In the genomic region with DNA sequence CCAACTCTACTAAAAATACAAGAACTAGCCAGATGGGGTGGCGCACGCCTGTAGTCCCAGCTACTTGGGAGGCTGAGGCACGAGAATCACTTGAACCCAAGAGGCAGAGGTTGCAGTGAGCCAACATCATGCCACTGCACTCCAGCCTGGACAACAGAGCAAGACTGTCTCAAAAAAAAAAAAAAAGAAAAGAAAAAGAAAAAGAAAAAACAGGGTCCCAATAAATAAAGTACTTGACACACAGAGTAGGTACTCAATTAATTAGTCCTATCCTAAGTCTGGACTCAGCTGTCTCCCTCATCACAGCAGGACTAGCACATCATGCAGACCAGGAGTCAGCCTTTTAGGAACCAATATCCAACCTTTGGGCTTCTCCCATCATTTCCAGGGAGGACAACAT, we compare ENCODE assay signal across 10 cellular contexts. TPM values are rescaled to one million over a fixed set of nuclear protein-coding genes. Genes with fewer than 3 reads are reported as not detected.
DNase-seq lines count a peak whose midpoint lies in the region; ATAC-seq and TF ChIP-seq lines count a peak whose summit lies in the region.
"Not testable (repeated sequence)": the region's sequence is repeated elsewhere in the genome, so short reads cannot be mapped to it uniquely, and the experiment has no call there.
"Had no signal": no experiment of that assay in that cellular context is flagged by ENCODE, and none has a peak within 500 bp of the region (broad histone marks: within the 10 kb centered on the region; RNA-seq: fewer than 3 reads in every experiment).

No MANE protein-coding gene starts in this region.

- not testable (repeated sequence) for H3K27me3 ChIP-seq in CD8-positive, alpha-beta memory T cell (ENCODE audit: insufficient read depth, low read length, poor library complexity, severe bottlenecking); KMS-11 (ENCODE audit: insufficient read depth, low read depth); SK-N-SH (ENCODE audit: insufficient read depth); endodermal cell (ENCODE audit: control insufficient read depth, insufficient read depth, low read length, poor library complexity, severe bottlenecking)

- H3K4me2 ChIP-seq in KMS-11 (peak overlapping the region; percentile 88), SK-N-SH (peak overlapping the region; percentile 87; the same call in 1 of the 2 replicates)

- not testable (repeated sequence) for H3K27ac ChIP-seq in CD8-positive, alpha-beta memory T cell (ENCODE audit: low read depth, low read length); KMS-11; SK-N-SH (ENCODE audit: low read depth in 2 of 2, low read length in 1 of 2); endodermal cell (ENCODE audit: low read depth, low read length)

- 0 out of 2 replicates have a peak, but pooled peaks cover 14% of the 10 kb centered on the region for H4K20me1 ChIP-seq in KMS-11 (ENCODE audit: insufficient read depth)
- H4K20me1 ChIP-seq in SK-N-SH (ENCODE audit: insufficient read depth), result peaks cover 23% of the 10 kb centered on the region

- H3K4me1 Mint-ChIP-seq in CD8-positive, alpha-beta memory T cell, result peaks cover 32 to 40% (median 36%) of the 10 kb centered on the region in 3 donors
- H3K4me1 Mint-ChIP-seq in activated CD8-positive, alpha-beta T cell treated with anti-CD3 and anti-CD28 coated beads for 36 hours (ENCODE audit: low read depth), result peaks cover 23% of the 10 kb centered on the region
- H3K4me1 Mint-ChIP-seq in endodermal cell; type B pancreatic cell (ENCODE audit: unreplicated experiment): not testable (repeated sequence)
- H3K4me1 Mint-ChIP-seq in naive thymus-derived CD8-positive, alpha-beta T cell, result peaks cover 13 to 38% (median 34%) of the 10 kb centered on the region in 4 donors

- 97% methylated on average over 3 of the region's 3 CpGs for WGBS in SK-N-SH (ENCODE audit: low lambda C conversion rate)
- WGBS in endodermal cell (ENCODE audit: insufficient coverage in 1 of 2, insufficient read length in 1 of 2), 2 experiments, result 83% methylated on average over 2 of the region's 3 CpGs; no CpG with 5 or more reads in 1 of the 2 experiments

- peaks cover 20% of the 10 kb centered on the region for H3K4me1 ChIP-seq in CD8-positive, alpha-beta memory T cell (ENCODE audit: insufficient read depth, low read length)
- H3K4me1 ChIP-seq in KMS-11 (ENCODE audit: low read depth, poor library complexity, severe bottlenecking) (peaks cover 18% of the 10 kb centered on the region), SK-N-SH (ENCODE audit: control insufficient read depth in 1 of 2, insufficient read depth in 2 of 2, low read depth in 1 of 2, low read length in 1 of 2) (peaks cover 5 to 14% of the 10 kb centered on the region in 2 experiments; a peak in 2 of 4 replicates)
- H3K4me1 ChIP-seq in endodermal cell (ENCODE audit: control insufficient read depth, insufficient read depth, low read length), result not testable (repeated sequence)

- H3K4me3 ChIP-seq in CD8-positive, alpha-beta memory T cell (ENCODE audit: low read length); KMS-11 (IDR thresholded peaks at IDR 0.05; ENCODE audit: insufficient read depth, low read depth, low read length); SK-N-SH (ENCODE audit: low read depth in 2 of 2, low read length in 1 of 2): not testable (repeated sequence)
- peak overlapping the region; percentile 85 for H3K4me3 ChIP-seq in endodermal cell (ENCODE audit: low read length)

- TF ChIP-seq RAD21 in SK-N-SH (IDR thresholded peaks at IDR 0.05; ENCODE audit: low read length), result not testable (repeated sequence)

- not testable (repeated sequence) for H3K27me3 Mint-ChIP-seq in CD8-positive, alpha-beta memory T cell; activated CD8-positive, alpha-beta T cell treated with anti-CD3 and anti-CD28 coated beads for 36 hours; endodermal cell (ENCODE audit: insufficient read depth); naive thymus-derived CD8-positive, alpha-beta T cell; type B pancreatic cell

- H2AFZ ChIP-seq in KMS-11 (ENCODE audit: low read depth); SK-N-SH (ENCODE audit: low read depth): not testable (repeated sequence)

- H3K9me3 ChIP-seq in CD8-positive, alpha-beta memory T cell (ENCODE audit: low read length); SK-N-SH; endodermal cell (ENCODE audit: control insufficient read depth, low read length): not testable (repeated sequence)

- not testable (repeated sequence) for ATAC-seq in activated CD8-positive, alpha-beta T cell treated with anti-CD3 and anti-CD28 coated beads for 36 hours; activated naive CD4-positive, alpha-beta T cell treated with anti-CD3 and anti-CD28 coated beads, Interleukin-2, amount 50 U/mL, for 72 hours; naive thymus-derived CD8-positive, alpha-beta T cell

- not testable (repeated sequence) for H3K36me3 ChIP-seq in CD8-positive, alpha-beta memory T cell (ENCODE audit: insufficient read depth, low read length); KMS-11 (ENCODE audit: insufficient read depth); SK-N-SH (replicated peaks in 1 of 2; ENCODE audit: control insufficient read depth in 1 of 2, insufficient read depth in 2 of 2, low read length in 1 of 2); endodermal cell (ENCODE audit: control insufficient read depth, insufficient read depth, low read length)

- DNase-seq in CD8-positive, alpha-beta memory T cell; SK-N-SH; activated CD8-positive, alpha-beta T cell treated with anti-CD3 and anti-CD28 coated beads for 36 hours; activated naive CD4-positive, alpha-beta T cell treated with anti-CD3 and anti-CD28 coated beads, Interleukin-2, amount 50 U/mL, for 72 hours (ENCODE audit: low spot score in 2 of 2); endodermal cell; naive thymus-derived CD8-positive, alpha-beta T cell; type B pancreatic cell (ENCODE audit: extremely low spot score, unreplicated experiment): not testable (repeated sequence)

- not testable (repeated sequence) for H3K9ac ChIP-seq in KMS-11; endodermal cell (ENCODE audit: extremely low read depth, low read length, poor library complexity, severe bottlenecking)
- 0 out of 2 replicates have a peak overlapping the region, but pooled peaks have one; percentile 89 for H3K9ac ChIP-seq in SK-N-SH

- H3K36me3 Mint-ChIP-seq in CD8-positive, alpha-beta memory T cell, result peaks cover 0 to 15% (median 1%) of the 10 kb centered on the region in 3 donors
- peaks cover 25% of the 10 kb centered on the region for H3K36me3 Mint-ChIP-seq in activated CD8-positive, alpha-beta T cell treated with anti-CD3 and anti-CD28 coated beads for 36 hours (ENCODE audit: low read depth)
- peaks cover 16 to 17% of the 10 kb centered on the region in 2 donors for H3K36me3 Mint-ChIP-seq in activated naive CD4-positive, alpha-beta T cell treated with anti-CD3 and anti-CD28 coated beads, Interleukin-2, amount 50 U/mL, for 72 hours
- not testable (repeated sequence) for H3K36me3 Mint-ChIP-seq in endodermal cell (ENCODE audit: low read depth); type B pancreatic cell
- H3K36me3 Mint-ChIP-seq in naive thymus-derived CD8-positive, alpha-beta T cell, result peaks cover 0 to 17% (median 0%) of the 10 kb centered on the region in 3 donors

- H3K79me2 ChIP-seq in KMS-11 (ENCODE audit: insufficient read depth, low read depth) (peaks cover 60% of the 10 kb centered on the region), SK-N-SH (ENCODE audit: insufficient read depth) (peaks cover 67% of the 10 kb centered on the region)

- H3K9me2 ChIP-seq in SK-N-SH, result not testable (repeated sequence)

- peak overlapping the region; percentile 5 to 99 (median 93) for H3K4me3 Mint-ChIP-seq in CD8-positive, alpha-beta memory T cell
- H3K4me3 Mint-ChIP-seq in activated CD8-positive, alpha-beta T cell treated with anti-CD3 and anti-CD28 coated beads for 36 hours, result peak overlapping the region; percentile 94
- not testable (repeated sequence) for H3K4me3 Mint-ChIP-seq in endodermal cell
- peak overlapping the region; percentile 15 to 98 (median 77) for H3K4me3 Mint-ChIP-seq in naive thymus-derived CD8-positive, alpha-beta T cell
- peak overlapping the region; percentile 99 for H3K4me3 Mint-ChIP-seq in type B pancreatic cell

- not testable (repeated sequence) for TF ChIP-seq CTCF in KMS-11 (conservative IDR thresholded peaks at IDR 0.05; ENCODE audit: low read depth, low read length); SK-N-SH (IDR thresholded peaks at IDR 0.05); activated CD8-positive, alpha-beta T cell treated with anti-CD3 and anti-CD28 coated beads for 36 hours (IDR thresholded peaks at IDR 0.05); endodermal cell (conservative IDR thresholded peaks at IDR 0.05); type B pancreatic cell (conservative IDR thresholded peaks at IDR 0.05)

- not testable (repeated sequence) for H3K9me3 Mint-ChIP-seq in CD8-positive, alpha-beta memory T cell; activated CD8-positive, alpha-beta T cell treated with anti-CD3 and anti-CD28 coated beads for 36 hours; activated naive CD4-positive, alpha-beta T cell treated with anti-CD3 and anti-CD28 coated beads, Interleukin-2, amount 50 U/mL, for 72 hours; naive thymus-derived CD8-positive, alpha-beta T cell; type B pancreatic cell
- H3K9me3 Mint-ChIP-seq in endodermal cell, result peaks cover 53% of the 10 kb centered on the region

- TF ChIP-seq EP300 in SK-N-SH (IDR thresholded peaks at IDR 0.05; ENCODE audit: borderline replicate concordance in 1 of 2, low read depth in 1 of 2, low read length in 1 of 2), result not testable (repeated sequence)

- not testable (repeated sequence) for H3F3A ChIP-seq in SK-N-SH (replicated peaks; ENCODE audit: insufficient read depth)

- POLR2A ChIA-PET in CD8-positive, alpha-beta memory T cell (lab: Charles Lee), result interaction anchor here (1.6 kb wide), 1 partner anchor 132 kb away, joined by 3 read pairs; no protein-coding TSS in a partner anchor
- POLR2A ChIA-PET in SK-N-SH (lab: Yijun Ruan, JAX), result interaction anchor here (0.5 kb wide), 1 partner anchor 123 kb away, joined by 9 read pairs; no protein-coding TSS in a partner anchor
- POLR2A ChIA-PET in activated CD8-positive, alpha-beta T cell treated with anti-CD3 and anti-CD28 coated beads for 36 hours (lab: Charles Lee), result interaction anchor here (0.7 to 1.6 kb wide), 7 partner anchors 9 to 62 kb away, joined by 3 to 5 read pairs (median 3); a partner anchor contains a TSS
- POLR2A ChIA-PET in naive thymus-derived CD8-positive, alpha-beta T cell (lab: Charles Lee), result interaction anchor here (0.7 kb wide), 1 partner anchor 29 kb away, joined by 4 read pairs; no protein-coding TSS in a partner anchor

- H3K27ac Mint-ChIP-seq in CD8-positive, alpha-beta memory T cell, result peak overlapping the region in 7 of 8 donors; percentile 48 to 100 (median 78)
- not testable (repeated sequence) for H3K27ac Mint-ChIP-seq in activated CD8-positive, alpha-beta T cell treated with anti-CD3 and anti-CD28 coated beads for 36 hours; endodermal cell; type B pancreatic cell
- peak overlapping the region; percentile 89 to 100 for H3K27ac Mint-ChIP-seq in activated naive CD4-positive, alpha-beta T cell treated with anti-CD3 and anti-CD28 coated beads, Interleukin-2, amount 50 U/mL, for 72 hours
- H3K27ac Mint-ChIP-seq in naive thymus-derived CD8-positive, alpha-beta T cell, result peak overlapping the region in 5 of 10 donors; percentile 24 to 99 (median 98)

- intact Hi-C loops in activated CD8-positive, alpha-beta T cell treated with anti-CD3 and anti-CD28 coated beads for 36 hours (cut with micrococcal nuclease), result not testable (repeated sequence)

- CTCF ChIA-PET in CD8-positive, alpha-beta memory T cell (lab: Charles Lee), result interaction anchor here (0.7 kb wide), 1 partner anchor 217 kb away, joined by 3 read pairs; no protein-coding TSS in a partner anchor
- CTCF ChIA-PET in SK-N-SH (lab: Yijun Ruan, JAX), result interaction anchor here (0.7 to 0.9 kb wide), 3 partner anchors 11 to 107 kb away, joined by 3 to 4 read pairs (median 3); no protein-coding TSS in a partner anchor
- CTCF ChIA-PET in activated CD8-positive, alpha-beta T cell treated with anti-CD3 and anti-CD28 coated beads for 36 hours (lab: Charles Lee), result interaction anchor here (1.1 kb wide), 1 partner anchor 21 kb away, joined by 3 read pairs; no protein-coding TSS in a partner anchor

RNA-seq across cellular contexts. Expression of a gene that starts 2.1 kb away (rescaled TPM):
- 100 to 1,000 TPM; 143 to 158 TPM for total RNA-seq in CD8-positive, alpha-beta memory T cell
- polyA plus RNA-seq in CD8-positive, alpha-beta memory T cell, result 79.1 TPM
- 34.6 and 34.9 TPM in 2 replicates for polyA plus RNA-seq in SK-N-SH (2012; rRNA removed)
- polyA plus RNA-seq in SK-N-SH (2012; cell fraction: cytosol; rRNA removed), result 33.3 and 36.4 TPM in 2 replicates
- 36.0 and 47.8 TPM in 2 replicates for polyA plus RNA-seq in SK-N-SH (2012; cell fraction: nucleus; rRNA removed)
- total RNA-seq in activated CD8-positive, alpha-beta T cell treated with anti-CD3 and anti-CD28 coated beads for 36 hours, result 100 to 1,000 TPM; 151 to 154 TPM
- 100 to 1,000 TPM; 119 to 152 TPM for total RNA-seq in activated naive CD4-positive, alpha-beta T cell treated with anti-CD3 and anti-CD28 coated beads, Interleukin-2, amount 50 U/mL, for 72 hours
- total RNA-seq in endodermal cell, result 100 to 1,000 TPM in 1 of 2 donors, 10 to 100 TPM in 1; 89.0 to 121 TPM
- polyA plus RNA-seq in endodermal cell (2013, experiment 1 of 2), result 77.6 TPM
- polyA plus RNA-seq in endodermal cell (2013, experiment 2 of 2), result 69.1 TPM
- 10 to 100 TPM; 64.8 to 68.0 TPM for total RNA-seq in naive thymus-derived CD8-positive, alpha-beta T cell
- 10 to 100 TPM; 52.3 to 65.3 (median 55.4) TPM for polyA plus RNA-seq in naive thymus-derived CD8-positive, alpha-beta T cell
- total RNA-seq in type B pancreatic cell (ENCODE audit: low replicate concordance), result 56.0 and 87.6 TPM in 2 replicates

RNA-seq across cellular contexts. Expression of a gene that starts 2.3 kb away (rescaled TPM):
- total RNA-seq in CD8-positive, alpha-beta memory T cell, result 1 to 10 TPM; 1.2 TPM
- 0.26 TPM for polyA plus RNA-seq in CD8-positive, alpha-beta memory T cell
- 0.33 and 0.45 TPM in 2 replicates for polyA plus RNA-seq in SK-N-SH (2012; rRNA removed)
- 0.54 and 0.67 TPM in 2 replicates for polyA plus RNA-seq in SK-N-SH (2012; cell fraction: cytosol; rRNA removed)
- polyA plus RNA-seq in SK-N-SH (2012; cell fraction: nucleus; rRNA removed), result 0.69 and 1.4 TPM in 2 replicates
- total RNA-seq in activated CD8-positive, alpha-beta T cell treated with anti-CD3 and anti-CD28 coated beads for 36 hours, result under 1 TPM; 0.63 to 0.72 TPM
- 1 to 10 TPM in 1 of 2 donors, under 1 TPM in 1; 0.80 to 1.7 TPM for total RNA-seq in activated naive CD4-positive, alpha-beta T cell treated with anti-CD3 and anti-CD28 coated beads, Interleukin-2, amount 50 U/mL, for 72 hours
- 1 to 10 TPM; 2.3 to 3.0 TPM for total RNA-seq in endodermal cell
- polyA plus RNA-seq in endodermal cell (2013, experiment 1 of 2), result 1.8 TPM
- 1.3 TPM for polyA plus RNA-seq in endodermal cell (2013, experiment 2 of 2)
- total RNA-seq in naive thymus-derived CD8-positive, alpha-beta T cell, result 1 to 10 TPM; 1.9 to 2.0 TPM
- polyA plus RNA-seq in naive thymus-derived CD8-positive, alpha-beta T cell, result under 1 TPM in 2 of 3 donors, not detected in 1; 0.42 to 0.43 TPM
- 1.9 and 2.7 TPM in 2 replicates for total RNA-seq in type B pancreatic cell (ENCODE audit: low replicate concordance)
- total RNA-seq: ascending aorta, thoracic aorta had no signal

RNA-seq across cellular contexts. Expression of a gene that starts 13.8 kb away (rescaled TPM):
- 100 to 1,000 TPM; 150 to 155 TPM for total RNA-seq in CD8-positive, alpha-beta memory T cell
- polyA plus RNA-seq in CD8-positive, alpha-beta memory T cell, result 151 TPM
- polyA plus RNA-seq in SK-N-SH (2012; rRNA removed), result 157 and 188 TPM in 2 replicates
- 106 and 147 TPM in 2 replicates for polyA plus RNA-seq in SK-N-SH (2012; cell fraction: cytosol; rRNA removed)
- polyA plus RNA-seq in SK-N-SH (2012; cell fraction: nucleus; rRNA removed), result 97.2 and 133 TPM in 2 replicates
- total RNA-seq in activated CD8-positive, alpha-beta T cell treated with anti-CD3 and anti-CD28 coated beads for 36 hours, result 10 to 100 TPM; 94.3 to 97.6 TPM
- 100 to 1,000 TPM in 1 of 2 donors, 10 to 100 TPM in 1; 86.3 to 116 TPM for total RNA-seq in activated naive CD4-positive, alpha-beta T cell treated with anti-CD3 and anti-CD28 coated beads, Interleukin-2, amount 50 U/mL, for 72 hours
- total RNA-seq in endodermal cell (100 to 1,000 TPM; 107 to 120 TPM), type B pancreatic cell (ENCODE audit: low replicate concordance) (63.7 and 101 TPM in 2 replicates)
- polyA plus RNA-seq in endodermal cell (2013, experiment 1 of 2), result 82.5 TPM
- polyA plus RNA-seq in endodermal cell (2013, experiment 2 of 2), result 79.4 TPM
- total RNA-seq in naive thymus-derived CD8-positive, alpha-beta T cell, result 10 to 100 TPM; 35.3 to 38.6 TPM
- 100 to 1,000 TPM; 144 to 152 (median 148) TPM for polyA plus RNA-seq in naive thymus-derived CD8-positive, alpha-beta T cell
